ENCODE assay signal across 8 cellular contexts in the genomic region with DNA sequence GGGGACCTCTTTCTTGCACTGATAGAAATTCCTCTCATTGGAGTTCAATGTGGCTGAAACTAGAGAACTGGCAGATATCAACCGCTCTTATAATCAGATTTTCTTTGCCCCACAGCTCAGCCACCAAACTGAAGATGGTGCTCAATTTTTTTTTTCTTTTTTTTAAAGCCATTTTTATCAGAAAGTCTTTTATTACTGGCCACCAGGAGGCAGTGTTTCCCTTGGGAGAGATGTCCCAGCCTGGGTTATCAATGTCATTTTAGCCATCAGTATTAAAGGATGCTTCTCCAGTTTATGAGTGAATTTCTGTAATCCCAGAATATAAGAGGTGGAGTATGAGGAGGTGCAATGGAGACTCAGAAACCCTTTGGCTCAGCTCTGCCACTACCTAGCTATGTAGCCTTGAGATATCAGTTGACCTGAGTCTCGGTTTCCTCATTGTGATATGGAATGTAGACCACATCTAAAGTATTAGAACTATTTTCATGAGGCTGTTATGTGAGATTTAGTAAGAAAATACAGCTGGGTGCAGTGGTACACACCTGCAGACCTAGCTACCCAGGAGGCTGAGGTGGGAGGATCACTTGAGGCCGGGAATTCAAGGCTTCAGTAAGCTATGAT.
DNase-seq lines count a peak whose midpoint lies in the region; ATAC-seq lines count a peak whose summit lies in the region.

No MANE protein-coding gene starts in this region.

- DNase-seq in stimulated activated naive CD4-positive, alpha-beta T cell (lab: John Stamatoyannopoulos, UW) = peak in 4 of 6 experiments; percentile 23 to 60 (median 28)
- no peak for DNase-seq in stimulated activated naive CD4-positive, alpha-beta T cell treated with Interleukin-2 at 50 U/mL for 16 hours (lab: John Stamatoyannopoulos, UW)
- DNase-seq in NCI-H1694 (lab: John Stamatoyannopoulos, UW) (peak; percentile 25), germinal center (ENCODE audit: low spot score) (peak; percentile 11)
- DNase-seq in activated CD4-positive, alpha-beta T cell treated with anti-CD3 and anti-CD28 coated beads, Interleukin-2, amount 50 U/mL, for 4 hours = peak; percentile 21 to 25
- DNase-seq in stimulated activated effector memory CD8-positive, alpha-beta T cell treated with anti-CD3 and anti-CD28 coated beads, Interleukin-12 subunit alpha, Interleukin-12 subunit beta, amount 100 ng/mL, for 72 hours (ENCODE audit: low spot score in 2 of 2) = peak; percentile 41 to 70

- H3K9me3 Mint-ChIP-seq in stimulated activated effector memory CD8-positive, alpha-beta T cell treated with anti-CD3 and anti-CD28 coated beads, Interleukin-12 subunit alpha, Interleukin-12 subunit beta, amount 100 ng/mL, for 72 hours = no peaks in the 10 kb centered on the region

- H3K4me3 Mint-ChIP-seq in stimulated activated effector memory CD8-positive, alpha-beta T cell treated with anti-CD3 and anti-CD28 coated beads, Interleukin-12 subunit alpha, Interleukin-12 subunit beta, amount 100 ng/mL, for 72 hours = no peak overlapping the region

- peaks cover 76% of the 10 kb centered on the region for H3K4me1 Mint-ChIP-seq in stimulated activated effector memory CD8-positive, alpha-beta T cell treated with anti-CD3 and anti-CD28 coated beads, Interleukin-12 subunit alpha, Interleukin-12 subunit beta, amount 100 ng/mL, for 72 hours

- peak overlapping the region; percentile 99 for H3K27ac Mint-ChIP-seq in stimulated activated effector memory CD8-positive, alpha-beta T cell treated with anti-CD3 and anti-CD28 coated beads, Interleukin-12 subunit alpha, Interleukin-12 subunit beta, amount 100 ng/mL, for 72 hours

- H3K36me3 Mint-ChIP-seq in stimulated activated effector memory CD8-positive, alpha-beta T cell treated with anti-CD3 and anti-CD28 coated beads, Interleukin-12 subunit alpha, Interleukin-12 subunit beta, amount 100 ng/mL, for 72 hours = peaks cover 19% of the 10 kb centered on the region

- no peak for ATAC-seq in stimulated activated effector memory CD8-positive, alpha-beta T cell treated with anti-CD3 and anti-CD28 coated beads, Interleukin-12 subunit alpha, Interleukin-12 subunit beta, amount 100 ng/mL, for 72 hours
- ATAC-seq in GM18502 (IDR thresholded peaks at IDR 0.05; ENCODE audit: poor library complexity, unreplicated experiment) (no peak), HG03135 (IDR thresholded peaks at IDR 0.05; ENCODE audit: unreplicated experiment) (no peak)
